ENCODE assay signal across 9 cellular contexts in the genomic region with DNA sequence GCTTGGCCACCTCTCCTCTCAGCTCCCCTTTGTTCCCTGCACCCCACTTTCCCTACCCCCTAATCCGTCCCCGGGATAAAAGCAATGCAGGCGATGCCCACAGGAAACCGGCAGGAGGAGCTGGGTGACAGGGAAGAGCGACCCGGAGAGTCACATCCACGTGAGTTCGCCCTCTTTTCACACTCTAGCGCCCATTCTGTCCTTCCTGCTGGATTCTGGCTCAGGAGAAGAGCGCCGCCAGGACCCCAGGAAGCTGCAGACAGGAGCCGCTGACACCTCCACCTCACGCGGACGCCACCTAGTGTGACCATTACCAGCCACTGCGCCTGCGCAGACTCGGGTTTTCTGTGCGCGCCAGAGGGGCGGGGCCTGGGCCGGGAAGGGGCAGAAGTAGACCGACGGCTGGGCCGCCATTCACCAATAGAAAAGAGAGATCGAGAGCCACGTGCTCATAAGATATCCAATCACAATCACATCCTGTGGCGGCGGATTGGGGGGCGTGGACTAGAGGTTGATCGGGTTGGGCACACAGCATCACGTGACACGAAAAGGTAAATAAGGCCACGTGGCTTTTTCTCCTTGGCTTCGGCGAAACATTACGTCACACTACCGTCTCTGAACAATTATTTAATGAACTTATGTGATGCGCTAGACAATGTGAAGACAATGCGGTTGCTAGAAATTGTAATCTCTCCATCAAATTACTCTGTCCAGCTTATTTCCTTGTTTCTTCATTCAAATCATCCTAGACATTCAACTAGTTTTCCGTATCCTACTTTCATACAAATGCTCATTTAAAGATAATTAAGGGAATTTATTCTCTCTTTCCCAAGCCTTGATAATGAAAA. TPM values are rescaled to one million over a fixed set of nuclear protein-coding genes. Genes with fewer than 3 reads are reported as not detected.
DNase-seq lines count a peak whose midpoint lies in the region; ATAC-seq and TF ChIP-seq lines count a peak whose summit lies in the region.
"Had no signal": no experiment of that assay in that cellular context is flagged by ENCODE, and none has a peak within 500 bp of the region (broad histone marks: within the 10 kb centered on the region; RNA-seq: fewer than 3 reads in every experiment).

No MANE protein-coding gene starts in this region.

- H3K27me3 Mint-ChIP-seq in WTC11 (ENCODE audit: low read depth): peaks cover 5% of the 10 kb centered on the region

- H3K36me3 ChIP-seq in spleen: no peaks in the 10 kb centered on the region

- peak overlapping the region; percentile 80 for H3K4me3 Mint-ChIP-seq in WTC11

- H3K9me3 ChIP-seq in spleen: no peaks in the 10 kb centered on the region

- ATAC-seq in GM18907 (IDR thresholded peaks at IDR 0.05; ENCODE audit: unreplicated experiment) (peak; percentile 96), HG03159 (IDR thresholded peaks at IDR 0.05; ENCODE audit: unreplicated experiment) (peak; percentile 99), WTC11 (peak; percentile 98)

- no peaks in the 10 kb centered on the region for H3K36me3 Mint-ChIP-seq in WTC11

- H3K27me3 ChIP-seq in spleen (replicated peaks in 1 of 7): no peaks in the 10 kb centered on the region

- TF ChIP-seq CTCF in WTC11 (IDR thresholded peaks at IDR 0.05) (no peak), spleen (IDR thresholded peaks at IDR 0.05 in 8 of 11, conservative IDR thresholded peaks at IDR 0.05 in 3 of 11) (peak in 8 of 11 experiments; percentile 37 to 71 (median 55))

- peaks cover 9 to 21% (median 19%) of the 10 kb centered on the region in 6 donors for H3K4me1 ChIP-seq in spleen

- H3K27ac ChIP-seq in spleen: peak overlapping the region; percentile 68 to 92 (median 86)

- H3K4me1 Mint-ChIP-seq in WTC11: peaks cover 11% of the 10 kb centered on the region

- intact Hi-C loops in spleen (cut with DNase I; ENCODE audit: low total_unique reads): no loop called here

- 0 out of 2 replicates have a peak, but pooled peaks cover 4% of the 10 kb centered on the region for H3K9me3 Mint-ChIP-seq in WTC11

- CTCF ChIA-PET in WTC11 (lab: Charles Lee): interaction anchor here (0.6 to 6.6 kb wide), 20 partner anchors 9 to 391 kb away, joined by 3 to 125 read pairs (median 3); a partner anchor contains a TSS

- DNase-seq in AG08396 (ENCODE audit: low spot score): peak; percentile 98
- DNase-seq in NCI-H2227 (lab: John Stamatoyannopoulos, UW; ENCODE audit: unreplicated experiment): peak; percentile 99
- DNase-seq in WTC11 (ENCODE audit: low spot score): peak; percentile 100
- DNase-seq in central memory CD4-positive, alpha-beta T cell: peak; percentile 100
- peak; percentile 99 for DNase-seq in inferior parietal cortex (ENCODE audit: extremely low spot score)
- DNase-seq in spleen: peak; percentile 99

- H3K4me3 ChIP-seq in spleen: peak overlapping the region; percentile 43 to 80 (median 58)

- H3K27ac Mint-ChIP-seq in WTC11: peak overlapping the region; percentile 68

- TF ChIP-seq POLR2A in spleen (IDR thresholded peaks at IDR 0.05): peak in 2 of 3 donors; percentile 10 to 69

- POLR2A ChIA-PET in WTC11 (lab: Charles Lee): interaction anchor here (0.6 to 1.2 kb wide), 9 partner anchors 11 to 178 kb away, joined by 3 to 8 read pairs (median 3); a partner anchor contains a TSS

- WGBS in spleen, 5 donors: 1 to 3% (median 2%) methylated on average over 35 to 41 of the region's 41 CpGs

TF ChIP-seq in WTC11, 78 proteins besides CTCF, POLR2A, EP300 and RAD21 (continues in another document):
- TF ChIP-seq RORB (CRISPR knock-in tag; IDR thresholded peaks at IDR 0.05) (no peak), SP1 (CRISPR knock-in tag; conservative IDR thresholded peaks at IDR 0.05) (peak; percentile 69), MYBL2 (CRISPR knock-in tag; IDR thresholded peaks at IDR 0.05) (peak; percentile 39; the same call in 1 of the 2 replicates), CREM (CRISPR knock-in tag; IDR thresholded peaks at IDR 0.05) (no peak; the same call in 1 of the 2 replicates), ZNF423 (CRISPR knock-in tag; IDR thresholded peaks at IDR 0.05) (no peak), ZNF416 (CRISPR knock-in tag; IDR thresholded peaks at IDR 0.05) (no peak), IRF2 (CRISPR knock-in tag; IDR thresholded peaks at IDR 0.05; ENCODE audit: borderline replicate concordance, low read depth) (no peak), ESRRA (CRISPR knock-in tag; IDR thresholded peaks at IDR 0.05; ENCODE audit: borderline replicate concordance) (no peak), GTF2I (CRISPR knock-in tag; conservative IDR thresholded peaks at IDR 0.05) (no peak), ETV6 (CRISPR knock-in tag; IDR thresholded peaks at IDR 0.05) (peak; percentile 62), CREB1 (CRISPR knock-in tag; IDR thresholded peaks at IDR 0.05) (no peak)
- TF ChIP-seq, protein P1, sequence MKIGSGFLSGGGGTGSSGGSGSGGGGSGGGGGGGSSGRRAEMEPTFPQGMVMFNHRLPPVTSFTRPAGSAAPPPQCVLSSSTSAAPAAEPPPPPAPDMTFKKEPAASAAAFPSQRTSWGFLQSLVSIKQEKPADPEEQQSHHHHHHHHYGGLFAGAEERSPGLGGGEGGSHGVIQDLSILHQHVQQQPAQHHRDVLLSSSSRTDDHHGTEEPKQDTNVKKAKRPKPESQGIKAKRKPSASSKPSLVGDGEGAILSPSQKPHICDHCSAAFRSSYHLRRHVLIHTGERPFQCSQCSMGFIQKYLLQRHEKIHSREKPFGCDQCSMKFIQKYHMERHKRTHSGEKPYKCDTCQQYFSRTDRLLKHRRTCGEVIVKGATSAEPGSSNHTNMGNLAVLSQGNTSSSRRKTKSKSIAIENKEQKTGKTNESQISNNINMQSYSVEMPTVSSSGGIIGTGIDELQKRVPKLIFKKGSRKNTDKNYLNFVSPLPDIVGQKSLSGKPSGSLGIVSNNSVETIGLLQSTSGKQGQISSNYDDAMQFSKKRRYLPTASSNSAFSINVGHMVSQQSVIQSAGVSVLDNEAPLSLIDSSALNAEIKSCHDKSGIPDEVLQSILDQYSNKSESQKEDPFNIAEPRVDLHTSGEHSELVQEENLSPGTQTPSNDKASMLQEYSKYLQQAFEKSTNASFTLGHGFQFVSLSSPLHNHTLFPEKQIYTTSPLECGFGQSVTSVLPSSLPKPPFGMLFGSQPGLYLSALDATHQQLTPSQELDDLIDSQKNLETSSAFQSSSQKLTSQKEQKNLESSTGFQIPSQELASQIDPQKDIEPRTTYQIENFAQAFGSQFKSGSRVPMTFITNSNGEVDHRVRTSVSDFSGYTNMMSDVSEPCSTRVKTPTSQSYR (CRISPR knock-in tag; IDR thresholded peaks at IDR 0.05): no peak
- TF ChIP-seq, protein P2, sequence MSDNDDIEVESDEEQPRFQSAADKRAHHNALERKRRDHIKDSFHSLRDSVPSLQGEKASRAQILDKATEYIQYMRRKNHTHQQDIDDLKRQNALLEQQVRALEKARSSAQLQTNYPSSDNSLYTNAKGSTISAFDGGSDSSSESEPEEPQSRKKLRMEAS (CRISPR knock-in tag; IDR thresholded peaks at IDR 0.05): peak; percentile 98
- TF ChIP-seq, protein P3, sequence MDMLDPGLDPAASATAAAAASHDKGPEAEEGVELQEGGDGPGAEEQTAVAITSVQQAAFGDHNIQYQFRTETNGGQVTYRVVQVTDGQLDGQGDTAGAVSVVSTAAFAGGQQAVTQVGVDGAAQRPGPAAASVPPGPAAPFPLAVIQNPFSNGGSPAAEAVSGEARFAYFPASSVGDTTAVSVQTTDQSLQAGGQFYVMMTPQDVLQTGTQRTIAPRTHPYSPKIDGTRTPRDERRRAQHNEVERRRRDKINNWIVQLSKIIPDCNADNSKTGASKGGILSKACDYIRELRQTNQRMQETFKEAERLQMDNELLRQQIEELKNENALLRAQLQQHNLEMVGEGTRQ (CRISPR knock-in tag; IDR thresholded peaks at IDR 0.05): peak; percentile 99
- TF ChIP-seq, protein P4, sequence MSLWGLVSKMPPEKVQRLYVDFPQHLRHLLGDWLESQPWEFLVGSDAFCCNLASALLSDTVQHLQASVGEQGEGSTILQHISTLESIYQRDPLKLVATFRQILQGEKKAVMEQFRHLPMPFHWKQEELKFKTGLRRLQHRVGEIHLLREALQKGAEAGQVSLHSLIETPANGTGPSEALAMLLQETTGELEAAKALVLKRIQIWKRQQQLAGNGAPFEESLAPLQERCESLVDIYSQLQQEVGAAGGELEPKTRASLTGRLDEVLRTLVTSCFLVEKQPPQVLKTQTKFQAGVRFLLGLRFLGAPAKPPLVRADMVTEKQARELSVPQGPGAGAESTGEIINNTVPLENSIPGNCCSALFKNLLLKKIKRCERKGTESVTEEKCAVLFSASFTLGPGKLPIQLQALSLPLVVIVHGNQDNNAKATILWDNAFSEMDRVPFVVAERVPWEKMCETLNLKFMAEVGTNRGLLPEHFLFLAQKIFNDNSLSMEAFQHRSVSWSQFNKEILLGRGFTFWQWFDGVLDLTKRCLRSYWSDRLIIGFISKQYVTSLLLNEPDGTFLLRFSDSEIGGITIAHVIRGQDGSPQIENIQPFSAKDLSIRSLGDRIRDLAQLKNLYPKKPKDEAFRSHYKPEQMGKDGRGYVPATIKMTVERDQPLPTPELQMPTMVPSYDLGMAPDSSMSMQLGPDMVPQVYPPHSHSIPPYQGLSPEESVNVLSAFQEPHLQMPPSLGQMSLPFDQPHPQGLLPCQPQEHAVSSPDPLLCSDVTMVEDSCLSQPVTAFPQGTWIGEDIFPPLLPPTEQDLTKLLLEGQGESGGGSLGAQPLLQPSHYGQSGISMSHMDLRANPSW (CRISPR knock-in tag; conservative IDR thresholded peaks at IDR 0.05; ENCODE audit: low read depth): no peak
- TF ChIP-seq, protein P5, sequence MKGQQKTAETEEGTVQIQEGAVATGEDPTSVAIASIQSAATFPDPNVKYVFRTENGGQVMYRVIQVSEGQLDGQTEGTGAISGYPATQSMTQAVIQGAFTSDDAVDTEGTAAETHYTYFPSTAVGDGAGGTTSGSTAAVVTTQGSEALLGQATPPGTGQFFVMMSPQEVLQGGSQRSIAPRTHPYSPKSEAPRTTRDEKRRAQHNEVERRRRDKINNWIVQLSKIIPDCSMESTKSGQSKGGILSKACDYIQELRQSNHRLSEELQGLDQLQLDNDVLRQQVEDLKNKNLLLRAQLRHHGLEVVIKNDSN (CRISPR knock-in tag; IDR thresholded peaks at IDR 0.05): peak; percentile 99

RNA-seq across cellular contexts. Expression of a gene that starts 10.1 kb away (rescaled TPM):
- total RNA-seq in WTC11 (2021) (0.92 to 1.8 TPM (median 1.4 TPM) in 3 replicates), spleen (1 to 10 TPM in 3 of 7 donors, not detected in 4; 1.1 to 1.9 (median 1.4) TPM)
- under 1 TPM; 0.29 to 0.83 (median 0.56) TPM for polyA plus RNA-seq in spleen

RNA-seq across cellular contexts. Expression of a gene that starts 15.4 kb away (rescaled TPM):
- 2.1 to 4.3 TPM (median 2.8 TPM) in 3 replicates for total RNA-seq in WTC11 (2021)
- 1 to 10 TPM in 6 of 7 donors, under 1 TPM in 1; 0.66 to 2.6 (median 1.7) TPM for total RNA-seq in spleen
- polyA plus RNA-seq in spleen: 1 to 10 TPM; 1.2 to 1.4 (median 1.3) TPM

RNA-seq across cellular contexts. Expression of a gene that starts 24.4 kb away (rescaled TPM):
- total RNA-seq in WTC11 (2021) (2,196 to 2,477 TPM (median 2,436 TPM) in 3 replicates), spleen (1,000 to 10,000 TPM in 4 of 7 donors, under 1 TPM in 2, not detected in 1; under 0.01 to 7,358 (median 2,736) TPM)
- not detected for polyA plus RNA-seq in spleen
- polyA plus RNA-seq: adipose tissue had no signal

RNA-seq across cellular contexts. Expression of a gene that starts 25.8 kb away (rescaled TPM):
- total RNA-seq in WTC11 (2021) (2,632 to 2,764 TPM (median 2,673 TPM) in 3 replicates), spleen (over 10,000 TPM in 4 of 7 donors, under 1 TPM in 3; under 0.01 to 20,748 (median 15,186) TPM)
- polyA plus RNA-seq in spleen: not detected
- polyA plus RNA-seq: adipose tissue had no signal

RNA-seq across cellular contexts. Expression of a gene that starts 51.5 kb away (rescaled TPM):
- total RNA-seq in WTC11 (2021) (64.5 to 71.9 TPM (median 71.5 TPM) in 3 replicates), spleen (under 1 TPM in 1 of 7 donors, not detected in 6; 0.35 TPM)
- polyA plus RNA-seq in spleen: under 1 TPM in 2 of 3 donors, not detected in 1; 0.02 to 0.03 TPM

Comparison
In these comparisons a context has a peak if more than half of its experiments do, and no peak if none do; other contexts are left out.
1. Peak in every context shown above with its lines: DNase-seq, ATAC-seq, H3K4me3 ChIP-seq and H3K27ac ChIP-seq.